In genomic region chr12:98893601-98894411, GRCh38 we compare ENCODE assay signal across 12 cellular contexts.
DNase-seq lines count a peak whose midpoint lies in the region; ATAC-seq, FAIRE-seq and TF ChIP-seq lines count a peak whose summit lies in the region.
"Had no signal": no experiment of that assay in that cellular context is flagged by ENCODE, and none has a peak within 500 bp of the region (broad histone marks: within the 10 kb centered on the region; RNA-seq: fewer than 3 reads in every experiment).

No MANE protein-coding gene starts in this region.

- no peak overlapping the region for H3K27ac Mint-ChIP-seq in nephron progenitor cell
- H3K27ac Mint-ChIP-seq: activated naive CD4-positive, alpha-beta T cell treated with anti-CD3 and anti-CD28 coated beads, Interleukin-2, amount 50 U/mL, for 24 hours had no signal

- peaks cover 6% of the 10 kb centered on the region for H3K4me1 ChIP-seq in A673 (ENCODE audit: insufficient read depth, low read length, poor library complexity, severe bottlenecking)
- peaks cover 13% of the 10 kb centered on the region for H3K4me1 ChIP-seq in HUES64 (ENCODE audit: insufficient read depth, low read length)

- BruUV-seq in A673 (replicated peaks; lab: Mats Ljungman, UMichigan), result no TSS peak

- ATAC-seq in GM19035 (IDR thresholded peaks at IDR 0.05; ENCODE audit: unreplicated experiment), result no peak

- intact Hi-C loops in A673 (cut with micrococcal nuclease; ENCODE audit: unreplicated experiment), result no loop called here

- peaks cover 94% of the 10 kb centered on the region for H3K27me3 Mint-ChIP-seq in nephron progenitor cell (ENCODE audit: low read depth, poor library complexity)

- TF ChIP-seq CTCF in A673 (conservative IDR thresholded peaks at IDR 0.05; ENCODE audit: low read depth, low read length) (no peak), nephron progenitor cell (IDR thresholded peaks at IDR 0.05) (no peak)

- 4% methylated on average over 26 of the region's 28 CpGs for WGBS in HUES64

- no peak for FAIRE-seq in HTR-8/SVneo (lab: Jason Lieb, UNC)

- H3K9ac ChIP-seq in HUES64 (ENCODE audit: low read depth, low read length), result no peak overlapping the region

- no peaks in the 10 kb centered on the region for H3K36me3 Mint-ChIP-seq in nephron progenitor cell (ENCODE audit: low read depth)
- H3K36me3 Mint-ChIP-seq: activated naive CD4-positive, alpha-beta T cell treated with anti-CD3 and anti-CD28 coated beads, Interleukin-2, amount 50 U/mL, for 24 hours had no signal

- H3K9me3 Mint-ChIP-seq in nephron progenitor cell, result no peaks in the 10 kb centered on the region
- H3K9me3 Mint-ChIP-seq: activated naive CD4-positive, alpha-beta T cell treated with anti-CD3 and anti-CD28 coated beads, Interleukin-2, amount 50 U/mL, for 24 hours had no signal

- peaks cover 22% of the 10 kb centered on the region for H3K4me1 Mint-ChIP-seq in nephron progenitor cell
- H3K4me1 Mint-ChIP-seq: activated naive CD4-positive, alpha-beta T cell treated with anti-CD3 and anti-CD28 coated beads, Interleukin-2, amount 50 U/mL, for 24 hours had no signal

- H3K27me3 ChIP-seq in A673 (replicated peaks; ENCODE audit: insufficient read depth, low read depth, low read length, poor library complexity) (peaks cover 95% of the 10 kb centered on the region), HUES64 (ENCODE audit: insufficient read depth, low read length) (peaks cover 92% of the 10 kb centered on the region)

- H3K4me3 ChIP-seq in A673 (ENCODE audit: low read depth, low read length, poor library complexity, severe bottlenecking) (peak overlapping the region; percentile 38), HUES64 (ENCODE audit: low read length) (peak overlapping the region; percentile 59)

- CTCF ChIA-PET in A673 (lab: Charles Lee), result no interaction called here
- CTCF ChIA-PET in HEK293T (lab: Yijun Ruan, JAX), result no interaction called here

- H3K36me3 ChIP-seq in A673 (ENCODE audit: insufficient read depth, low read length, poor library complexity, severe bottlenecking) (no peaks in the 10 kb centered on the region), HUES64 (ENCODE audit: insufficient read depth, low read length) (no peaks in the 10 kb centered on the region)
- H3K36me3 ChIP-seq: tibial nerve had no signal

- POLR2A ChIA-PET in A673 (lab: Charles Lee; ENCODE audit: low non-redundant PET), result interaction anchor here (0.6 kb wide), 1 partner anchor 26 kb away, joined by 11 read pairs; no protein-coding TSS in a partner anchor
- POLR2A ChIA-PET in HEK293T (lab: Yijun Ruan, JAX), result no interaction called here

- H3K27ac ChIP-seq in A673 (ENCODE audit: low read depth, low read length, poor library complexity, severe bottlenecking) (no peak overlapping the region), HUES64 (ENCODE audit: low read depth, low read length) (no peak overlapping the region), caudate nucleus (ENCODE audit: low read depth, low read length) (peak overlapping the region; percentile 88)
- H3K27ac ChIP-seq: tibial nerve had no signal

- peak overlapping the region; percentile 79 for H3K4me3 Mint-ChIP-seq in nephron progenitor cell
- H3K4me3 Mint-ChIP-seq: activated naive CD4-positive, alpha-beta T cell treated with anti-CD3 and anti-CD28 coated beads, Interleukin-2, amount 50 U/mL, for 24 hours had no signal

- DNase-seq in A673 (ENCODE audit: low spot score) (peak; percentile 18), caudate nucleus (lab: John Stamatoyannopoulos, UW) (peak in 14 of 61 donors; percentile 11 to 52 (median 42)), nephron progenitor cell (peak; percentile 12), LoVo (ENCODE audit: low spot score) (no peak), HTR-8/SVneo (ENCODE audit: insufficient read length, low spot score) (no peak), HEK293T (ENCODE audit: extremely low spot score) (no peak)
- DNase-seq: NCI-H187 treated with DMSO at 0.1 percent for 48 hours, SHP77 had no signal

- no peaks in the 10 kb centered on the region for H3K9me3 ChIP-seq in A673 (ENCODE audit: low read depth, low read length, poor library complexity, severe bottlenecking)
- H3K9me3 ChIP-seq in HUES64 (ENCODE audit: insufficient read depth, low read depth, low read length), result no peaks in the 10 kb centered on the region
- H3K9me3 ChIP-seq: tibial nerve had no signal

TF ChIP-seq in HEK293T, 16 proteins besides CTCF, POLR2A, EP300 and RAD21:
- TF ChIP-seq NFRKB (IDR thresholded peaks at IDR 0.05) (no peak), ELF4 (IDR thresholded peaks at IDR 0.05) (no peak), FOXM1 (IDR thresholded peaks at IDR 0.05; ENCODE audit: borderline replicate concordance) (no peak), ZNF384 (IDR thresholded peaks at IDR 0.05) (no peak), ARNT (IDR thresholded peaks at IDR 0.05) (no peak), FOXA1 (IDR thresholded peaks at IDR 0.05) (no peak), TARDBP (IDR thresholded peaks at IDR 0.05) (no peak), L3MBTL2 (conservative IDR thresholded peaks at IDR 0.05) (no peak), BHLHE40 (IDR thresholded peaks at IDR 0.05; ENCODE audit: borderline replicate concordance) (no peak)

Comparison
In these comparisons a context has a peak if more than half of its experiments do, and no peak if none do; other contexts are left out.
1. DNase-seq: peak in A673 (single experiment) and nephron progenitor cell (single experiment); none in LoVo (single experiment), HTR-8/SVneo (single experiment) and HEK293T (single experiment).